30 cellular contexts compared by ENCODE assay signal in the genomic region with DNA sequence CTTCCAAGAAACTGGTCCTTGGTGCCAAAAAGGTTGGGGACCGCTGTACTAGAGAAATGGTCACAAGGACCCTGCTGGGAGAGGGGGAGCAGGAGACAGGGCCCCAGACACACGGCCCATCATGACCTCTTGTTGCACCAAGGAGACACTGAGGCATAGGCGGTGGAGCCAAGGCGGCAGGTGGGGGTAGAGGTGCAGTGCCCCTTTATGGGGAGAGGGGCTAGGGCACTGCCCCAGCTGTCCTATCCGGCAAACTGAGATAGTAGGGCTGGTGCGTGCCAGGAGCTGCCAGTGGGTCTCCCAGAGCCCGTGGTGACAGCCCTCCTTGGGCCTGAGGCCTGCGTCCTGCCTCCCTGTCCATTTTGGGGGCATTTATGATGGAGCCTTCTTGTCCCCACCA. TPM values are rescaled to one million over a fixed set of nuclear protein-coding genes. Genes with fewer than 3 reads are reported as not detected.
"Had no signal": no experiment of that assay in that cellular context is flagged by ENCODE, and none has a peak within 500 bp of the region (broad histone marks: within the 10 kb centered on the region; RNA-seq: fewer than 3 reads in every experiment).

No MANE protein-coding gene starts in this region.

- H3K36me3 ChIP-seq: left lung, ovary, prostate gland, suprapubic skin, tibial nerve, WERI-Rb-1 had no signal

- H3K27me3 ChIP-seq: left lung, ovary, suprapubic skin, tibial nerve had no signal

- H3K4me1 Mint-ChIP-seq: activated naive CD4-positive, alpha-beta T cell treated with anti-CD3 and anti-CD28 coated beads, Interleukin-2, amount 50 U/mL, for 24 hours; activated naive CD8-positive, alpha-beta T cell treated with anti-CD3 and anti-CD28 coated beads, Interleukin-2, amount 50 U/mL, for 24 hours; activated T-helper 17 cell treated with anti-CD3 and anti-CD28 coated beads, Interleukin-2, amount 50 U/mL, for 72 hours; naive B cell had no signal

- H3K27ac Mint-ChIP-seq: activated naive CD4-positive, alpha-beta T cell treated with anti-CD3 and anti-CD28 coated beads, Interleukin-2, amount 50 U/mL, for 24 hours; activated naive CD8-positive, alpha-beta T cell treated with anti-CD3 and anti-CD28 coated beads, Interleukin-2, amount 50 U/mL, for 24 hours; activated T-helper 17 cell treated with anti-CD3 and anti-CD28 coated beads, Interleukin-2, amount 50 U/mL, for 72 hours; mesothelial cell of epicardium; nephron progenitor cell; T-helper 1 cell treated with Interleukin-12 subunit alpha and Interleukin-12 subunit beta and Interleukin-4 antibody, amounts not matched to agents 30 μg/mL and 1 μg/mL, for 36 hours had no signal

- H3K9me3 ChIP-seq: left lung, ovary, prostate gland, SK-N-SH, suprapubic skin, tibial nerve had no signal

- H3K27ac ChIP-seq: left lung, ovary, prostate gland, suprapubic skin, tibial nerve, WERI-Rb-1 had no signal

- H3K36me3 Mint-ChIP-seq: activated naive CD4-positive, alpha-beta T cell treated with anti-CD3 and anti-CD28 coated beads, Interleukin-2, amount 50 U/mL, for 24 hours; mesothelial cell of epicardium; naive B cell had no signal

- H3K9me3 Mint-ChIP-seq: activated naive CD4-positive, alpha-beta T cell treated with anti-CD3 and anti-CD28 coated beads, Interleukin-2, amount 50 U/mL, for 24 hours; activated naive CD8-positive, alpha-beta T cell treated with anti-CD3 and anti-CD28 coated beads, Interleukin-2, amount 50 U/mL, for 24 hours; activated T-cell treated with anti-CD3 and anti-CD28 coated beads, Interleukin-2, amount 50 U/mL, for 4 hours; activated T-helper 17 cell treated with anti-CD3 and anti-CD28 coated beads, Interleukin-2, amount 50 U/mL, for 72 hours; mesothelial cell of epicardium; naive B cell; nephron progenitor cell; T-helper 1 cell treated with Interleukin-12 subunit alpha and Interleukin-12 subunit beta and Interleukin-4 antibody, amounts not matched to agents 30 μg/mL and 1 μg/mL, for 36 hours had no signal

- DNase-seq: activated CD4-positive, alpha-beta T cell treated with anti-CD3 and anti-CD28 coated beads for 48 hours; activated CD4-positive, alpha-beta T cell treated with anti-CD3 and anti-CD28 coated beads, Interleukin-2, amount 50 U/mL, for 48 hours; activated CD8-positive, alpha-beta memory T cell treated with anti-CD3 and anti-CD28 coated beads for 24 hours; activated gamma-delta T cell treated with Interleukin-2 at 50 U/mL for 16 hours; activated naive CD8-positive, alpha-beta T cell treated with anti-CD3 and anti-CD28 coated beads, Interleukin-2, amount 50 U/mL, for 24 hours; activated T-cell treated with anti-CD3 and anti-CD28 coated beads, Interleukin-2, amount 50 U/mL, for 4 hours; amygdala; cortex of kidney; foreskin fibroblast; head of caudate nucleus; kidney glomerular epithelial cell; left lung; mammary epithelial cell; naive B cell; nephron progenitor cell; ovary; retina; SK-N-SH; stimulated activated naive CD4-positive, alpha-beta T cell; SW 1271; T-helper 9 cell; WERI-Rb-1 had no signal

- H3K4me1 ChIP-seq: left lung, prostate gland, tibial nerve had no signal

- H3K4me3 Mint-ChIP-seq: activated naive CD4-positive, alpha-beta T cell treated with anti-CD3 and anti-CD28 coated beads, Interleukin-2, amount 50 U/mL, for 24 hours; activated naive CD8-positive, alpha-beta T cell treated with anti-CD3 and anti-CD28 coated beads, Interleukin-2, amount 50 U/mL, for 24 hours; activated T-cell treated with anti-CD3 and anti-CD28 coated beads, Interleukin-2, amount 50 U/mL, for 4 hours; activated T-helper 17 cell treated with anti-CD3 and anti-CD28 coated beads, Interleukin-2, amount 50 U/mL, for 72 hours; mesothelial cell of epicardium; naive B cell; nephron progenitor cell; T-helper 1 cell treated with Interleukin-12 subunit alpha and Interleukin-12 subunit beta and Interleukin-4 antibody, amounts not matched to agents 30 μg/mL and 1 μg/mL, for 36 hours had no signal

- H3K4me3 ChIP-seq: left lung, ovary, prostate gland, suprapubic skin, tibial nerve had no signal

RNA-seq across cellular contexts. Expression of gene TNNT2, which starts 20.3 kb away (rescaled TPM):
- total RNA-seq: activated T-cell treated with anti-CD3 and anti-CD28 coated beads, Interleukin-2, amount 50 U/mL, for 4 hours; activated T-helper 17 cell treated with anti-CD3 and anti-CD28 coated beads, Interleukin-2, amount 50 U/mL, for 72 hours; cerebellum had no signal

RNA-seq across cellular contexts. Expression of gene LAD1, which starts 41.9 kb away (rescaled TPM):
- total RNA-seq: activated T-helper 17 cell treated with anti-CD3 and anti-CD28 coated beads, Interleukin-2, amount 50 U/mL, for 72 hours; cerebellum; tibial nerve had no signal
- polyA plus RNA-seq: SK-N-SH had no signal
